In the genomic region with DNA sequence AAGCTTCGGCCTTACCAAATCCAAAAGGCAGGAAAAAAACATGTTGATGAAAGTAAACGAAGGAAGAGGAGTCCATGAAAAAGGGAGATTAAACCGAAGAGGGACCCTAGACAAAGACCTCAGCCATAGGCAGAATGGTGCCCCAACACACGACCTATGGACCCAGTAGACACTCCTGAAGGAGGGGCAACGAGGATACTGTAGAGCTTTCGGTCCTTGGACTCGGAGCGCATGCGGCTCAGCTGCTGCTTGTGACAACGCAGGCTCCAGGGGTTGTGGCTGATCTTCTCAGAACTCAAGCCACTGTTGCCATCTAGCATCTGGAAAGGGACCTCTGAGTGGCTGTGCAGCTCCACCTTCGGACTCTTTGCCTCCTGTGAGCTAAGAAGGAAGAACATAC, we compare ENCODE assay signal across 6 cellular contexts.
"Had no signal": no experiment of that assay in that cellular context is flagged by ENCODE, and none has a peak within 500 bp of the region (broad histone marks: within the 10 kb centered on the region; RNA-seq: fewer than 3 reads in every experiment).

No MANE protein-coding gene starts in this region.

- FAIRE-seq: H1, H54, HTR-8/SVneo had no signal

- H3K4me2 ChIP-seq: GM23338 had no signal

- ATAC-seq: GM23338 had no signal

- H2AFZ ChIP-seq: GM23338 had no signal

- H3K4me3 ChIP-seq: GM23338 had no signal

- DNase-seq: H9, HCEC 1CT had no signal
